23 cellular contexts compared by ENCODE assay signal in genomic region chr19:7603919-7604318, GRCh38. TPM values are rescaled to one million over a fixed set of nuclear protein-coding genes. Genes with fewer than 3 reads are reported as not detected.
"Had no signal": no experiment of that assay in that cellular context is flagged by ENCODE, and none has a peak within 500 bp of the region (broad histone marks: within the 10 kb centered on the region; RNA-seq: fewer than 3 reads in every experiment).

No MANE protein-coding gene starts in this region.

- H3K9me3 Mint-ChIP-seq: activated CD4-positive, alpha-beta T cell treated with anti-CD3 and anti-CD28 coated beads, Interleukin-2, amount 10 ng/mL, durations not matched to agents 7 days and 5 days; activated naive CD4-positive, alpha-beta T cell treated with anti-CD3 and anti-CD28 coated beads for 36 hours; activated T-cell treated with anti-CD3 and anti-CD28 coated beads, Interleukin-2, amount 50 U/mL, for 24 hours; brain; mesothelial cell of epicardium; nephron had no signal

- H3K4me3 ChIP-seq: left lung, tibial nerve had no signal

- H3K4me1 ChIP-seq: left lung, tibial nerve had no signal

- H3K4me3 Mint-ChIP-seq: activated CD4-positive, alpha-beta T cell treated with anti-CD3 and anti-CD28 coated beads, Interleukin-2, amount 10 ng/mL, durations not matched to agents 7 days and 5 days; activated CD8-positive, alpha-beta T cell treated with anti-CD3 and anti-CD28 coated beads, Interleukin-2, amount 10 ng/mL, durations not matched to agents 7 days and 5 days; activated naive CD4-positive, alpha-beta T cell treated with anti-CD3 and anti-CD28 coated beads for 36 hours; activated T-cell treated with anti-CD3 and anti-CD28 coated beads, Interleukin-2, amount 50 U/mL, for 24 hours; brain; effector memory CD8-positive, alpha-beta T cell; mesothelial cell of epicardium; nephron had no signal

- H3K27ac Mint-ChIP-seq: activated CD4-positive, alpha-beta T cell treated with anti-CD3 and anti-CD28 coated beads, Interleukin-2, amount 10 ng/mL, durations not matched to agents 7 days and 5 days; activated CD8-positive, alpha-beta T cell treated with anti-CD3 and anti-CD28 coated beads, Interleukin-2, amount 10 ng/mL, durations not matched to agents 7 days and 5 days; activated naive CD4-positive, alpha-beta T cell treated with anti-CD3 and anti-CD28 coated beads for 36 hours; activated T-cell treated with anti-CD3 and anti-CD28 coated beads, Interleukin-2, amount 50 U/mL, for 24 hours; effector memory CD8-positive, alpha-beta T cell; mesothelial cell of epicardium; nephron had no signal

- H3K27me3 Mint-ChIP-seq: brain had no signal

- H3K27ac ChIP-seq: epithelial cell of prostate, tibial nerve had no signal

- H3K36me3 ChIP-seq: left lung, tibial nerve had no signal

- DNase-seq: activated CD4-positive, alpha-beta T cell treated with anti-CD3 and anti-CD28 coated beads, Interleukin-2, amount 10 ng/mL, durations not matched to agents 7 days and 5 days; activated CD8-positive, alpha-beta T cell treated with anti-CD3 and anti-CD28 coated beads, Interleukin-2, amount 10 ng/mL, durations not matched to agents 7 days and 5 days; activated naive CD4-positive, alpha-beta T cell treated with anti-CD3 and anti-CD28 coated beads for 36 hours; activated T-cell treated with anti-CD3 and anti-CD28 coated beads, Interleukin-2, amount 50 U/mL, for 24 hours; anterior cingulate cortex; caudate nucleus; effector memory CD8-positive, alpha-beta T cell; kidney; left lung; occipital lobe; stimulated activated CD4-positive, alpha-beta T cell treated with anti-CD3 and anti-CD28 coated beads, Interleukin-12 subunit alpha, Interleukin-12 subunit beta, amount 100 ng/mL, for 4 hours; stimulated activated CD4-positive, alpha-beta T cell treated with anti-CD3 and anti-CD28 coated beads, Interleukin-1b, Interleukin-23, amount 100 ng/mL, for 48 hours; stimulated activated naive CD4-positive, alpha-beta T cell treated with Interleukin-2 at 50 U/mL for 16 hours; substantia nigra had no signal

- H3K4me1 Mint-ChIP-seq: brain, nephron had no signal

- H3K9me3 ChIP-seq: left lung, tibial nerve had no signal

RNA-seq across cellular contexts. Expression of gene CAMSAP3, which starts 8.3 kb away (rescaled TPM):
- total RNA-seq: dermis microvascular lymphatic vessel endothelial cell, posterior vena cava, tibial nerve had no signal

RNA-seq across cellular contexts. Expression of gene PCP2, which starts 29.6 kb away (rescaled TPM):
- total RNA-seq: dermis microvascular lymphatic vessel endothelial cell, frontal cortex, lung microvascular endothelial cell, occipital lobe, posterior vena cava, tibial nerve had no signal
